11 cellular contexts compared by ENCODE assay signal in genomic region chr15:40909662-40910625, GRCh38. TPM values are rescaled to one million over a fixed set of nuclear protein-coding genes. Genes with fewer than 3 reads are reported as not detected.
DNase-seq lines count a peak whose midpoint lies in the region; ATAC-seq and TF ChIP-seq lines count a peak whose summit lies in the region.
"Had no signal": no experiment of that assay in that cellular context is flagged by ENCODE, and none has a peak within 500 bp of the region (broad histone marks: within the 10 kb centered on the region; RNA-seq: fewer than 3 reads in every experiment).

No MANE protein-coding gene starts in this region.

- H3K27me3 ChIP-seq in right atrium auricular region = no peaks in the 10 kb centered on the region
- no peaks in the 10 kb centered on the region for H3K27me3 ChIP-seq in WERI-Rb-1 (ENCODE audit: insufficient read depth, low read depth, severe bottlenecking)
- no peaks in the 10 kb centered on the region for H3K27me3 ChIP-seq in vagina
- H3K27me3 ChIP-seq: SJCRH30, tibial nerve had no signal

- no peak for TF ChIP-seq CTCF in right atrium auricular region (IDR thresholded peaks at IDR 0.05)
- no peak for TF ChIP-seq CTCF in WERI-Rb-1 (IDR thresholded peaks at IDR 0.05; ENCODE audit: low read depth, low read length)
- TF ChIP-seq CTCF in vagina (IDR thresholded peaks at IDR 0.05) = no peak

- H3K27ac ChIP-seq in right atrium auricular region (no peak overlapping the region), WERI-Rb-1 (peak overlapping the region; percentile 87), vagina (peak overlapping the region; percentile 54)
- H3K27ac ChIP-seq: SJCRH30 had no signal

- TF ChIP-seq POLR2A in vagina (IDR thresholded peaks at IDR 0.05) = no peak

- ATAC-seq in Right ventricle myocardium inferior (no peak), left lobe of liver (peak; percentile 59), HG03571 (IDR thresholded peaks at IDR 0.05; ENCODE audit: unreplicated experiment) (no peak), GM19035 (IDR thresholded peaks at IDR 0.05; ENCODE audit: unreplicated experiment) (no peak)

- H3K36me3 ChIP-seq in right atrium auricular region (no peaks in the 10 kb centered on the region), WERI-Rb-1 (peaks cover 2% of the 10 kb centered on the region), vagina (no peaks in the 10 kb centered on the region)
- H3K36me3 ChIP-seq: SJCRH30, tibial nerve had no signal

- H3K4me1 ChIP-seq in right atrium auricular region (peaks cover 0 to 41% of the 10 kb centered on the region in 2 donors), vagina (peaks cover 33% of the 10 kb centered on the region)

- intact Hi-C loops in Right ventricle myocardium inferior (cut with DNase I) (loop anchor here (5.0 kb wide), 2 partner anchors 207 to 422 kb away; partner anchors contain the start of genes INO80, NUSAP1 and OIP5), vagina (cut with DNase I) (loop anchor here (10.0 kb wide), 1 partner anchor 205 kb away; the partner anchor contains the start of gene INO80)

- H3K4me3 ChIP-seq in right atrium auricular region = no peak overlapping the region
- H3K4me3 ChIP-seq in WERI-Rb-1 (ENCODE audit: low read depth, low read length) = no peak overlapping the region
- no peak overlapping the region for H3K4me3 ChIP-seq in vagina
- H3K4me3 ChIP-seq: SJCRH30, tibial nerve had no signal

- H3K9me3 ChIP-seq in right atrium auricular region (no peaks in the 10 kb centered on the region), WERI-Rb-1 (ENCODE audit: severe bottlenecking) (no peaks in the 10 kb centered on the region), vagina (no peaks in the 10 kb centered on the region)
- H3K9me3 ChIP-seq: SJCRH30, tibial nerve had no signal

- DNase-seq in Right ventricle myocardium inferior (ENCODE audit: missing footprints) (peak; percentile 80), right atrium auricular region (ENCODE audit: low spot score) (no peak), WERI-Rb-1 (no peak), left lobe of liver (ENCODE audit: low spot score) (peak; percentile 96), vagina (ENCODE audit: extremely low spot score in 2 of 2) (no peak), NCI-H510A treated with DMSO at 0.1 percent for 48 hours (lab: John Stamatoyannopoulos, UW) (no peak)
- DNase-seq: activated CD4-positive, alpha-beta memory T cell treated with anti-CD3 and anti-CD28 coated beads for 36 hours; SJCRH30 had no signal

RNA-seq across cellular contexts. Expression of gene VPS18, which starts 15.7 kb away (rescaled TPM):
- total RNA-seq in Right ventricle myocardium inferior (20.6 TPM), right atrium auricular region (10 to 100 TPM; 18.1 to 26.1 TPM), left lobe of liver (10.3 TPM), vagina (21.4 TPM)

RNA-seq across cellular contexts. Expression of gene DLL4, which starts 19.2 kb away (rescaled TPM):
- total RNA-seq in Right ventricle myocardium inferior (11.1 TPM), right atrium auricular region (1 to 10 TPM; 7.5 to 9.8 TPM), left lobe of liver (3.7 TPM), vagina (20.9 TPM)
- total RNA-seq: activated CD4-positive, alpha-beta memory T cell treated with anti-CD3 and anti-CD28 coated beads for 36 hours had no signal

RNA-seq across cellular contexts. Expression of gene RHOV, which starts 35.9 kb away (rescaled TPM):
- total RNA-seq in Right ventricle myocardium inferior (not detected), right atrium auricular region (not detected), left lobe of liver (not detected), vagina (32.9 TPM)

RNA-seq across cellular contexts. Expression of gene CHAC1, which starts 43.3 kb away (rescaled TPM):
- total RNA-seq in Right ventricle myocardium inferior = 0.81 TPM
- total RNA-seq in right atrium auricular region = 10 to 100 TPM; 11.9 to 36.1 TPM
- total RNA-seq in left lobe of liver = 1.1 TPM
- total RNA-seq in vagina = 25.3 TPM

Comparison
In these comparisons a context has a peak if more than half of its experiments do, and no peak if none do; other contexts are left out.
1. DNase-seq: peak in Right ventricle myocardium inferior (single experiment) and left lobe of liver (single experiment); none in right atrium auricular region (single experiment), WERI-Rb-1 (single experiment), vagina (0 of 2) and NCI-H510A treated with DMSO at 0.1 percent for 48 hours (single experiment).
2. H3K27ac ChIP-seq: peak in WERI-Rb-1 (single experiment) and vagina (single experiment); none in right atrium auricular region (0 of 2).
3. RNA of gene RHOV, which starts 35.9 kb away (total RNA-seq): 32.9 TPM in vagina (single experiment); not detected in left lobe of liver (single experiment), not detected in right atrium auricular region and not detected in Right ventricle myocardium inferior (single experiment); every median in the first group is over 10 times any median in the second.